ENCODE assay signal across 15 cellular contexts in genomic region chr3:194268659-194269487, GRCh38.
DNase-seq lines count a peak whose midpoint lies in the region; ATAC-seq and TF ChIP-seq lines count a peak whose summit lies in the region.
"Had no signal": no experiment of that assay in that cellular context is flagged by ENCODE, and none has a peak within 500 bp of the region (broad histone marks: within the 10 kb centered on the region; RNA-seq: fewer than 3 reads in every experiment).

No MANE protein-coding gene starts in this region.

- H3K9ac ChIP-seq in HCT116 (ENCODE audit: low read length) = peak overlapping the region; percentile 53; the same call in 1 of the 2 replicates
- H3K9ac ChIP-seq in skeletal muscle tissue (ENCODE audit: low read depth in 1 of 3, low read length in 3 of 3) = peak overlapping the region in 1 of 3 donors; percentile 40
- no peak overlapping the region for H3K9ac ChIP-seq in SK-N-SH
- H3K9ac ChIP-seq: KMS-11 had no signal

- no peaks in the 10 kb centered on the region for H3K4me1 Mint-ChIP-seq in stimulated activated effector memory CD8-positive, alpha-beta T cell treated with anti-CD3 and anti-CD28 coated beads, Interleukin-12 subunit alpha, Interleukin-12 subunit beta, amount 100 ng/mL, for 72 hours

- H3K27ac ChIP-seq in HCT116 (ENCODE audit: low read depth, low read length) (peak overlapping the region; percentile 74), ascending aorta (peak overlapping the region; percentile 93 to 95), lung (ENCODE audit: low read depth in 1 of 2, low read length in 1 of 2) (peak overlapping the region; percentile 29 to 80), skeletal muscle tissue (ENCODE audit: low read depth, low read length) (peak overlapping the region; percentile 88), SK-N-SH (ENCODE audit: low read depth in 2 of 2, low read length in 1 of 2) (no peak overlapping the region)
- H3K27ac ChIP-seq: epithelial cell of prostate, KMS-11 had no signal

- H3K4me3 ChIP-seq in HCT116 (replicated peaks in 1 of 2; ENCODE audit: low read depth in 1 of 2, low read length in 2 of 2) (peak overlapping the region in 1 of 2 experiments; percentile 48; a peak in 2 of 4 replicates), ascending aorta (no peak overlapping the region), lung (no peak overlapping the region), skeletal muscle tissue (ENCODE audit: low read length in 3 of 3) (no peak overlapping the region), SK-N-SH (ENCODE audit: low read depth in 2 of 2, low read length in 1 of 2) (no peak overlapping the region)

- no TSS peak for BruUV-seq in HCT116 (replicated peaks; lab: Mats Ljungman, UMichigan)

- H2AFZ ChIP-seq in HCT116 (ENCODE audit: low read depth, low read length, poor library complexity, severe bottlenecking) = no peak overlapping the region
- H2AFZ ChIP-seq in SK-N-SH (ENCODE audit: low read depth) = no peak overlapping the region

- H3K4me1 ChIP-seq in HCT116 (ENCODE audit: control insufficient read depth in 1 of 2, insufficient read depth in 2 of 2, low read length in 2 of 2) (peaks cover 55 to 62% of the 10 kb centered on the region in 2 experiments), ascending aorta (peaks cover 16 to 38% of the 10 kb centered on the region in 2 donors), lung (ENCODE audit: control insufficient read depth in 2 of 2, insufficient read depth in 2 of 2, low read length in 2 of 2) (peaks cover 0 to 28% of the 10 kb centered on the region in 2 donors), skeletal muscle tissue (ENCODE audit: control insufficient read depth in 3 of 3, insufficient read depth in 3 of 3, low read length in 3 of 3) (peaks cover 43 to 61% (median 49%) of the 10 kb centered on the region in 3 donors), SK-N-SH (ENCODE audit: control insufficient read depth in 1 of 2, insufficient read depth in 2 of 2, low read depth in 1 of 2, low read length in 1 of 2) (peaks cover 6 to 63% of the 10 kb centered on the region in 2 experiments; a peak in 3 of 4 replicates)

- TF ChIP-seq POLR2A in HCT116 (IDR thresholded peaks at IDR 0.05; ENCODE audit: borderline replicate concordance, extremely low read depth, insufficient read depth, insufficient read length) = no peak

- H3K79me2 ChIP-seq in HCT116 (ENCODE audit: insufficient read depth, low read length) (no peaks in the 10 kb centered on the region), SK-N-SH (ENCODE audit: insufficient read depth) (no peaks in the 10 kb centered on the region)

- H3K36me3 ChIP-seq in HCT116 (ENCODE audit: control insufficient read depth in 1 of 2, insufficient read depth in 2 of 2, low read length in 2 of 2) (no peaks in the 10 kb centered on the region), ascending aorta (no peaks in the 10 kb centered on the region), lung (ENCODE audit: control insufficient read depth in 2 of 2, insufficient read depth in 2 of 2, low read length in 2 of 2) (no peaks in the 10 kb centered on the region), skeletal muscle tissue (ENCODE audit: control insufficient read depth in 3 of 3, insufficient read depth in 3 of 3, low read length in 3 of 3) (no peaks in the 10 kb centered on the region), SK-N-SH (replicated peaks in 1 of 2; ENCODE audit: control insufficient read depth in 1 of 2, insufficient read depth in 2 of 2, low read length in 1 of 2) (no peaks in the 10 kb centered on the region)

- intact Hi-C loops in HCT116 (cut with micrococcal nuclease) (loop anchor here (5.0 kb wide), 1 partner anchor 132 kb away; the partner anchor contains the start of gene HES1), ascending aorta (cut with DNase I) (loop anchor here (1.0 kb wide), 1 partner anchor 135 kb away; no protein-coding TSS in a partner anchor)

- no peak for TF ChIP-seq EP300 in SK-N-SH (IDR thresholded peaks at IDR 0.05; ENCODE audit: borderline replicate concordance in 1 of 2, low read depth in 1 of 2, low read length in 1 of 2)

- RAD21 ChIA-PET in HCT116 (lab: Charles Lee; ENCODE audit: low non-redundant PET in 1 of 2, low total read pairs in 2 of 2, uncharacterized antibody in 2 of 2, unreplicated experiment in 2 of 2) = interaction anchor here in 1 of 2 experiments (0.8 kb wide), 1 partner anchor 55 kb away, joined by 4 read pairs; no protein-coding TSS in a partner anchor

- no peaks in the 10 kb centered on the region for H3K36me3 Mint-ChIP-seq in stimulated activated effector memory CD8-positive, alpha-beta T cell treated with anti-CD3 and anti-CD28 coated beads, Interleukin-12 subunit alpha, Interleukin-12 subunit beta, amount 100 ng/mL, for 72 hours
- H3K36me3 Mint-ChIP-seq: activated naive CD8-positive, alpha-beta T cell treated with anti-CD3 and anti-CD28 coated beads for 36 hours had no signal

- no peak overlapping the region for H3K4me3 Mint-ChIP-seq in stimulated activated effector memory CD8-positive, alpha-beta T cell treated with anti-CD3 and anti-CD28 coated beads, Interleukin-12 subunit alpha, Interleukin-12 subunit beta, amount 100 ng/mL, for 72 hours
- H3K4me3 Mint-ChIP-seq: activated naive CD8-positive, alpha-beta T cell treated with anti-CD3 and anti-CD28 coated beads for 36 hours; central memory CD8-positive, alpha-beta T cell had no signal

- H3F3A ChIP-seq in SK-N-SH (replicated peaks; ENCODE audit: insufficient read depth) = no peaks in the 10 kb centered on the region

- ATAC-seq in HCT116 (no peak), lung (ENCODE audit: insufficient read depth, low FRiP score) (no peak)
- ATAC-seq in stimulated activated effector memory CD8-positive, alpha-beta T cell treated with anti-CD3 and anti-CD28 coated beads, Interleukin-12 subunit alpha, Interleukin-12 subunit beta, amount 100 ng/mL, for 72 hours = no peak

- H3K9me2 ChIP-seq in HCT116 (ENCODE audit: insufficient read depth) = no peaks in the 10 kb centered on the region
- H3K9me2 ChIP-seq in SK-N-SH = no peaks in the 10 kb centered on the region

- TF ChIP-seq CTCF in HCT116 (IDR thresholded peaks at IDR 0.05 in 2 of 3, conservative IDR thresholded peaks at IDR 0.05 in 1 of 3; ENCODE audit: borderline replicate concordance in 1 of 3, insufficient read depth in 1 of 3, low read depth in 2 of 3, low read length in 2 of 3) = no peak
- TF ChIP-seq CTCF in ascending aorta (IDR thresholded peaks at IDR 0.05) = no peak
- no peak for TF ChIP-seq CTCF in lung (IDR thresholded peaks at IDR 0.05; ENCODE audit: control extremely low read depth, extremely low read depth)
- no peak for TF ChIP-seq CTCF in SK-N-SH (IDR thresholded peaks at IDR 0.05)

- POLR2A ChIA-PET in HCT116 (lab: Charles Lee) (no interaction called here), SK-N-SH (lab: Yijun Ruan, JAX) (no interaction called here)

- 87 to 90% methylated on average over 12 of the region's 12 CpGs for WGBS in lung, 2 donors
- WGBS in SK-N-SH (ENCODE audit: low lambda C conversion rate) = 82% methylated on average over 11 of the region's 12 CpGs

- H3K4me2 ChIP-seq in HCT116 (ENCODE audit: low read length) (peak overlapping the region; percentile 76), SK-N-SH (no peak overlapping the region)
- H3K4me2 ChIP-seq: KMS-11 had no signal

- H3K27me3 ChIP-seq in HCT116 (ENCODE audit: insufficient read depth, low read length) (no peaks in the 10 kb centered on the region), ascending aorta (no peaks in the 10 kb centered on the region), lung (ENCODE audit: control insufficient read depth, insufficient read depth) (no peaks in the 10 kb centered on the region), skeletal muscle tissue (ENCODE audit: control insufficient read depth in 3 of 3, insufficient read depth in 3 of 3, low read length in 3 of 3) (no peaks in the 10 kb centered on the region), SK-N-SH (ENCODE audit: insufficient read depth) (no peaks in the 10 kb centered on the region)

- H3K27ac Mint-ChIP-seq in stimulated activated effector memory CD8-positive, alpha-beta T cell treated with anti-CD3 and anti-CD28 coated beads, Interleukin-12 subunit alpha, Interleukin-12 subunit beta, amount 100 ng/mL, for 72 hours = no peak overlapping the region
- H3K27ac Mint-ChIP-seq: activated naive CD8-positive, alpha-beta T cell treated with anti-CD3 and anti-CD28 coated beads for 36 hours had no signal

- DNase-seq in HCT116 (ENCODE audit: low read depth, low spot score) (no peak), ascending aorta (ENCODE audit: low spot score in 2 of 2) (peak in 1 of 2 donors; percentile 43), lung (ENCODE audit: low spot score) (no peak), SK-N-SH (no peak), NCI-H526 treated with DMSO at 0.1 percent for 48 hours (lab: John Stamatoyannopoulos, UW) (no peak)
- no peak for DNase-seq in stimulated activated effector memory CD8-positive, alpha-beta T cell treated with anti-CD3 and anti-CD28 coated beads, Interleukin-12 subunit alpha, Interleukin-12 subunit beta, amount 100 ng/mL, for 72 hours (ENCODE audit: low spot score in 2 of 2)
- DNase-seq: activated CD8-positive, alpha-beta memory T cell treated with anti-CD3 and anti-CD28 coated beads, Interleukin-2, amount 50 U/mL, for 4 hours; activated naive CD8-positive, alpha-beta T cell treated with anti-CD3 and anti-CD28 coated beads for 36 hours; GOT3; NCI-H1105 treated with DMSO at 0.1 percent for 48 hours; OCI-M1 had no signal

- TF ChIP-seq RAD21 in HCT116 (IDR thresholded peaks at IDR 0.05; ENCODE audit: low read depth) (no peak), SK-N-SH (IDR thresholded peaks at IDR 0.05; ENCODE audit: low read length) (no peak)

- H3K9me3 ChIP-seq in HCT116 (ENCODE audit: control insufficient read depth in 1 of 2, insufficient read depth in 1 of 2, low read depth in 1 of 2, low read length in 2 of 2) = no peaks in the 10 kb centered on the region
- no peaks in the 10 kb centered on the region for H3K9me3 ChIP-seq in ascending aorta
- no peaks in the 10 kb centered on the region for H3K9me3 ChIP-seq in lung (ENCODE audit: control insufficient read depth in 2 of 2, insufficient read depth in 1 of 2, low read length in 1 of 2)
- H3K9me3 ChIP-seq in skeletal muscle tissue (ENCODE audit: control insufficient read depth in 3 of 3, low read length in 3 of 3) = no peaks in the 10 kb centered on the region
- H3K9me3 ChIP-seq in SK-N-SH = no peaks in the 10 kb centered on the region

- no peaks in the 10 kb centered on the region for H3K9me3 Mint-ChIP-seq in stimulated activated effector memory CD8-positive, alpha-beta T cell treated with anti-CD3 and anti-CD28 coated beads, Interleukin-12 subunit alpha, Interleukin-12 subunit beta, amount 100 ng/mL, for 72 hours
- H3K9me3 Mint-ChIP-seq: activated naive CD8-positive, alpha-beta T cell treated with anti-CD3 and anti-CD28 coated beads for 36 hours; central memory CD8-positive, alpha-beta T cell had no signal

- H4K20me1 ChIP-seq in HCT116 (ENCODE audit: insufficient read depth) (no peaks in the 10 kb centered on the region), SK-N-SH (ENCODE audit: insufficient read depth) (no peaks in the 10 kb centered on the region)

- CTCF ChIA-PET in HCT116 (lab: Charles Lee) (interaction anchor here (1.2 to 3.3 kb wide), 3 partner anchors 8 to 488 kb away, joined by 3 to 15 read pairs (median 12); no protein-coding TSS in a partner anchor), SK-N-SH (lab: Yijun Ruan, JAX) (interaction anchor here (1.0 to 5.6 kb wide), 3 partner anchors 47 to 603 kb away, joined by 3 to 48 read pairs (median 4); no protein-coding TSS in a partner anchor)

TF ChIP-seq in SK-N-SH, 30 proteins besides CTCF, POLR2A, EP300 and RAD21 (continues in another document):
- no peak for TF ChIP-seq RFX5 (IDR thresholded peaks at IDR 0.05; ENCODE audit: low read length)

Comparison
In these comparisons a context has a peak if more than half of its experiments do, and no peak if none do; other contexts are left out.
1. H3K27ac ChIP-seq: peak in HCT116 (single experiment), ascending aorta (2 of 2), lung (2 of 2) and skeletal muscle tissue (single experiment); none in SK-N-SH (0 of 2).